ENCODE assay signal across 17 cellular contexts in the genomic region with DNA sequence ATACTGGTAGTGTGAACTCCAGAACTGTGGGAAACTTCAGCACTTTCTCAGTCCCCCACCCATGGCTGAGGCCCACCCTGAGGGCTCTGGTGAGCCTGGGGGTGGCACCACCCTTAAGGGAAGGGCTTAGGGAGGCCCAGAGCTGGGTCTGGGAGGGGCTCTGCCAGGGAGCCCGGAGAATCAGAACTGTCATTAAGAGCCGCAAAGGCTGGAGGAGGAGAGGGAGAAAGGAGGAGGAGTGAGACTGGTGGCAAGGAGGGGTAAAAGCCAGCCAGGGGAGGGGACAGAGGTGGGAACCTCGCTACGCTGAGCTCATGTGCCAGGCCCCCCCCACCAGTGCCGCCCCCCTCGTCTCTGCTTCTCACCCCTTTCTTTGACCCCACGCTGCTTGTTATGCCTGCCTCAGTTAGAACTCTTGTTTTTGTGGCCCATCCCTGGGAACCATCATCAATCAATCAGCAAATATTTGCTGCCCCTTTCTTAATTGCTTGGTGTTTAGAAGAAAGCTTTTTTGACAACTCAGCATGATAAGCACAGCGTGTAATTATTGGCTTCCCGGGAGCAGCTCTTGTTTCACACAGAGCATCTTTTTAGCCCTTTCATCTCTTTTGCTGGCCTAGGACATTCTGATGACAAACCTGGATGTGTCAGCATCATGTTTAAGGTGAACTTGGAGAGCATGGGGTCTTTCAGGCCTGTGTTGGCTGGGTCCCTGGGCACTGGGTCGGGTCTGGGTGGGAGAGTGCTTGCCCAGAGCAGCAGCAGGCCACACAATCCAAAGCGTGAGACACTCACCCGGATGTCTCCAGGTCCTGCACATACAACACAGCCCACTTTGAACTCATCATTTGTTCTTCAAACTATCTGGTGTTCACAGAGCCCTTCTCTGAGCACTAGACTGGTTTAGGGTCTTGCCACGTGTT.
DNase-seq lines count a peak whose midpoint lies in the region; ATAC-seq, FAIRE-seq and TF ChIP-seq lines count a peak whose summit lies in the region.
"Had no signal": no experiment of that assay in that cellular context is flagged by ENCODE, and none has a peak within 500 bp of the region (broad histone marks: within the 10 kb centered on the region; RNA-seq: fewer than 3 reads in every experiment).

No MANE protein-coding gene starts in this region.

- H3K27ac ChIP-seq in spleen, result no peak overlapping the region

- H3K9me3 ChIP-seq in spleen, result peaks cover 0 to 10% (median 0%) of the 10 kb centered on the region in 8 donors

- DNase-seq in activated CD8-positive, alpha-beta memory T cell treated with anti-CD3 and anti-CD28 coated beads, Interleukin-2, amount 10 ng/mL, durations not matched to agents 7 days and 5 days, result peak; percentile 18
- DNase-seq in activated CD8-positive, alpha-beta memory T cell treated with anti-CD3 and anti-CD28 coated beads, Interleukin-2, amount 50 U/mL, for 48 hours, result no peak
- DNase-seq in NCI-H748 (lab: John Stamatoyannopoulos, UW; ENCODE audit: unreplicated experiment), result peak; percentile 79
- peak; percentile 21 for DNase-seq in left kidney (ENCODE audit: low read depth, low spot score)
- DNase-seq in spleen, result peak; percentile 29
- no peak for DNase-seq in dedifferentiated amniotic fluid mesenchymal stem cell (ENCODE audit: extremely low spot score)
- DNase-seq in H54 (ENCODE audit: insufficient read length, low spot score), result no peak
- no peak for DNase-seq in posterior vena cava (ENCODE audit: low spot score)
- DNase-seq: 8988T, C1 segment of cervical spinal cord, DMS153, EL, KBM-7, NCI-H187, NCI-H510A, PC-3 had no signal

- no peak overlapping the region for H3K4me3 Mint-ChIP-seq in activated CD8-positive, alpha-beta memory T cell treated with anti-CD3 and anti-CD28 coated beads, Interleukin-2, amount 10 ng/mL, durations not matched to agents 7 days and 5 days

- no peak for TF ChIP-seq POLR2A in spleen (IDR thresholded peaks at IDR 0.05)
- TF ChIP-seq POLR2A in H54 (IDR thresholded peaks at IDR 0.05; ENCODE audit: low read depth, low read length), result no peak

- H3K9me3 Mint-ChIP-seq in activated CD8-positive, alpha-beta memory T cell treated with anti-CD3 and anti-CD28 coated beads, Interleukin-2, amount 10 ng/mL, durations not matched to agents 7 days and 5 days (ENCODE audit: low read depth), result peaks cover 2% of the 10 kb centered on the region

- no peak for FAIRE-seq in H54 (lab: Jason Lieb, UNC)

- no peak for TF ChIP-seq CTCF in spleen (IDR thresholded peaks at IDR 0.05 in 8 of 11, conservative IDR thresholded peaks at IDR 0.05 in 3 of 11)

- peaks cover 5% of the 10 kb centered on the region for H3K4me1 Mint-ChIP-seq in activated CD8-positive, alpha-beta memory T cell treated with anti-CD3 and anti-CD28 coated beads, Interleukin-2, amount 10 ng/mL, durations not matched to agents 7 days and 5 days

- H3K36me3 Mint-ChIP-seq in activated CD8-positive, alpha-beta memory T cell treated with anti-CD3 and anti-CD28 coated beads, Interleukin-2, amount 10 ng/mL, durations not matched to agents 7 days and 5 days, result peaks cover 2% of the 10 kb centered on the region

- no peak for ATAC-seq in activated CD8-positive, alpha-beta memory T cell treated with anti-CD3 and anti-CD28 coated beads, Interleukin-2, amount 10 ng/mL, durations not matched to agents 7 days and 5 days
- ATAC-seq: HCT116, PC-3 had no signal

- 72 to 79% (median 76%) methylated on average over 13 of the region's 13 CpGs for WGBS in spleen, 5 donors

- no peak overlapping the region for H3K4me3 ChIP-seq in spleen

- intact Hi-C loops in spleen (cut with DNase I; ENCODE audit: low total_unique reads), result no loop called here
- intact Hi-C loops in posterior vena cava (cut with DNase I), result no loop called here

- H3K27me3 ChIP-seq in spleen (replicated peaks in 1 of 7), result no peaks in the 10 kb centered on the region

- peaks cover 2% of the 10 kb centered on the region for H3K27me3 Mint-ChIP-seq in activated CD8-positive, alpha-beta memory T cell treated with anti-CD3 and anti-CD28 coated beads, Interleukin-2, amount 10 ng/mL, durations not matched to agents 7 days and 5 days

- no peaks in the 10 kb centered on the region for H3K36me3 ChIP-seq in spleen

- CTCF ChIA-PET in activated CD8-positive, alpha-beta memory T cell treated with anti-CD3 and anti-CD28 coated beads, Interleukin-2, amount 10 ng/mL, durations not matched to agents 7 days and 5 days (lab: Charles Lee), result no interaction called here

- peaks cover 0 to 5% (median 0%) of the 10 kb centered on the region in 6 donors for H3K4me1 ChIP-seq in spleen

- H3K27ac Mint-ChIP-seq in activated CD8-positive, alpha-beta memory T cell treated with anti-CD3 and anti-CD28 coated beads, Interleukin-2, amount 10 ng/mL, durations not matched to agents 7 days and 5 days, result no peak overlapping the region

Comparison
In these comparisons a context has a peak if more than half of its experiments do, and no peak if none do; other contexts are left out.
1. DNase-seq: peak in activated CD8-positive, alpha-beta memory T cell treated with anti-CD3 and anti-CD28 coated beads, Interleukin-2, amount 10 ng/mL, durations not matched to agents 7 days and 5 days (single experiment), NCI-H748 (single experiment), left kidney (single experiment) and spleen (single experiment); none in activated CD8-positive, alpha-beta memory T cell treated with anti-CD3 and anti-CD28 coated beads, Interleukin-2, amount 50 U/mL, for 48 hours (single experiment), dedifferentiated amniotic fluid mesenchymal stem cell (single experiment), H54 (single experiment) and posterior vena cava (single experiment).